In genomic region chr19:6020166-6020967, GRCh38 we compare ENCODE assay signal across 11 cellular contexts. TPM values are rescaled to one million over a fixed set of nuclear protein-coding genes. Genes with fewer than 3 reads are reported as not detected.
DNase-seq lines count a peak whose midpoint lies in the region; ATAC-seq lines count a peak whose summit lies in the region.
"Had no signal": no experiment of that assay in that cellular context is flagged by ENCODE, and none has a peak within 500 bp of the region (broad histone marks: within the 10 kb centered on the region; RNA-seq: fewer than 3 reads in every experiment).

No MANE protein-coding gene starts in this region.

- H3K9me3 ChIP-seq in SK-N-MC (ENCODE audit: low read depth, low read length): no peaks in the 10 kb centered on the region
- H3K9me3 ChIP-seq: esophagus squamous epithelium had no signal

- no peaks in the 10 kb centered on the region for H3K9me3 Mint-ChIP-seq in naive thymus-derived CD8-positive, alpha-beta T cell
- H3K9me3 Mint-ChIP-seq: CD4-positive, alpha-beta T cell had no signal

- POLR2A ChIA-PET in naive thymus-derived CD8-positive, alpha-beta T cell (lab: Charles Lee): interaction anchor here (0.5 kb wide), 1 partner anchor 223 kb away, joined by 3 read pairs; no protein-coding TSS in a partner anchor

- H3K27me3 Mint-ChIP-seq in naive thymus-derived CD8-positive, alpha-beta T cell: peaks cover 0 to 4% (median 0%) of the 10 kb centered on the region in 5 donors

- H3K27ac ChIP-seq in SK-N-MC: no peak overlapping the region
- H3K27ac ChIP-seq: esophagus squamous epithelium had no signal

- peak; percentile 24 to 33 for ATAC-seq in naive thymus-derived CD8-positive, alpha-beta T cell
- ATAC-seq in HG03039 (IDR thresholded peaks at IDR 0.05; ENCODE audit: unreplicated experiment): no peak
- no peak for ATAC-seq in stimulated activated naive CD8-positive, alpha-beta T cell treated with anti-CD3 and anti-CD28 coated beads, Interleukin-15, Interleukin-2, amounts not matched to agents 100 U/mL and 50 U/mL, for 24 hours

- H3K9ac ChIP-seq in SK-N-MC (ENCODE audit: insufficient read length): no peak overlapping the region

- DNase-seq in DMS53 treated with DMSO at 0.1 percent for 48 hours (lab: John Stamatoyannopoulos, UW; ENCODE audit: unreplicated experiment) (peak; percentile 85), NCI-H146 treated with DMSO at 0.1 percent for 48 hours (lab: John Stamatoyannopoulos, UW; ENCODE audit: unreplicated experiment) (peak; percentile 74), SK-N-MC (ENCODE audit: low read depth, low spot score) (peak; percentile 20), AG20443 (ENCODE audit: low spot score) (no peak), AG08396 (ENCODE audit: low spot score) (no peak)
- DNase-seq in naive thymus-derived CD8-positive, alpha-beta T cell: peak in 1 of 10 donors; percentile 7
- DNase-seq in stimulated activated naive CD8-positive, alpha-beta T cell treated with anti-CD3 and anti-CD28 coated beads, Interleukin-15, Interleukin-2, amounts not matched to agents 100 U/mL and 50 U/mL, for 24 hours: no peak
- DNase-seq: activated CD4-positive, alpha-beta T cell treated with anti-CD3 and anti-CD28 coated beads, Interleukin-2, amount 50 U/mL, for 1 hour; CD4-positive, alpha-beta T cell; esophagus squamous epithelium had no signal

- peak overlapping the region in 2 of 10 donors; percentile 55 to 62 for H3K27ac Mint-ChIP-seq in naive thymus-derived CD8-positive, alpha-beta T cell
- H3K27ac Mint-ChIP-seq: CD4-positive, alpha-beta T cell had no signal

- H3K4me3 Mint-ChIP-seq in naive thymus-derived CD8-positive, alpha-beta T cell: no peak overlapping the region
- H3K4me3 Mint-ChIP-seq: CD4-positive, alpha-beta T cell had no signal

- peaks cover 3 to 25% (median 8%) of the 10 kb centered on the region in 4 donors for H3K4me1 Mint-ChIP-seq in naive thymus-derived CD8-positive, alpha-beta T cell

- no peaks in the 10 kb centered on the region for H3K36me3 ChIP-seq in SK-N-MC (ENCODE audit: insufficient read depth, low read length)

- H3K4me3 ChIP-seq in SK-N-MC: no peak overlapping the region
- H3K4me3 ChIP-seq: esophagus squamous epithelium had no signal

- H3K36me3 Mint-ChIP-seq in naive thymus-derived CD8-positive, alpha-beta T cell: no peaks in the 10 kb centered on the region

RNA-seq across cellular contexts. Expression of gene RANBP3, which starts 42.4 kb away (rescaled TPM):
- total RNA-seq in naive thymus-derived CD8-positive, alpha-beta T cell: 100 to 1,000 TPM; 128 to 145 TPM
- 10 to 100 TPM in 1 of 3 donors, 1 to 10 TPM in 2; 7.7 to 13.0 (median 9.1) TPM for polyA plus RNA-seq in naive thymus-derived CD8-positive, alpha-beta T cell

Comparison
In these comparisons a context has a peak if more than half of its experiments do, and no peak if none do; other contexts are left out.
1. DNase-seq: peak in DMS53 treated with DMSO at 0.1 percent for 48 hours (single experiment), NCI-H146 treated with DMSO at 0.1 percent for 48 hours (single experiment) and SK-N-MC (single experiment); none in AG20443 (single experiment), stimulated activated naive CD8-positive, alpha-beta T cell treated with anti-CD3 and anti-CD28 coated beads, Interleukin-15, Interleukin-2, amounts not matched to agents 100 U/mL and 50 U/mL, for 24 hours (single experiment) and AG08396 (single experiment).
2. ATAC-seq: peak in naive thymus-derived CD8-positive, alpha-beta T cell (2 of 2); none in HG03039 (single experiment) and stimulated activated naive CD8-positive, alpha-beta T cell treated with anti-CD3 and anti-CD28 coated beads, Interleukin-15, Interleukin-2, amounts not matched to agents 100 U/mL and 50 U/mL, for 24 hours (single experiment).